In the genomic region with DNA sequence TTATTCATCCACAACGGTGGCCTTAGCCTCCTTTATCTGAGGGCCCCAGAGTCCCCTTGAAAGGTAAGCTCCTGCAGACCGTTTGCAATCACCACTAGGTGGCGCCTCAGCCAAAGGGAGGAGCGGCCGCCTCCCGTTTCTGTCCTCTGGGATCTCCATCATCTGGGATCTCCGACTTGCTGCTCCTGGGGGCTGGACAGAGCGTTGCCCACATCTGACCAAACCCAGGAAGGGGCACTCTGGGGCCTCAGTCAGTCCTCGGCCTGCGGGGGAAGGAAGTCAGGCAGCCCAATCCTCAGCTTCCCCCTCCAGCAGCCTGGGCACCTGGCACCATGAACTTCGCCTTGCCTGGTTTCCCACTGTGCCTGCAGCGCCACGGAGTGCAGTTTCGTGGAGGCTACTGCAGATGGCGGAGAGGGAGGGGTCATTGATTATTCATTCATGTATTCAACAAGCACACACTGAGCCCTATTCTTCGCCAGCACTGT, we compare ENCODE assay signal across 8 cellular contexts. TPM values are rescaled to one million over a fixed set of nuclear protein-coding genes. Genes with fewer than 3 reads are reported as not detected.
DNase-seq lines count a peak whose midpoint lies in the region; ATAC-seq and TF ChIP-seq lines count a peak whose summit lies in the region.

No MANE protein-coding gene starts in this region.

- no peaks in the 10 kb centered on the region for H3K9me3 Mint-ChIP-seq in activated CD8-positive, alpha-beta T cell treated with anti-CD3 and anti-CD28 coated beads for 36 hours
- no peaks in the 10 kb centered on the region for H3K9me3 Mint-ChIP-seq in effector memory CD8-positive, alpha-beta T cell
- H3K9me3 Mint-ChIP-seq in stimulated activated memory B cell treated with anti-CD40 and anti-IgM and Interleukin-4, amounts not matched to agents 10 μg/mL and 1 μg/mL and 100 μg/mL, for 72 hours: no peaks in the 10 kb centered on the region

- no peaks in the 10 kb centered on the region for H3K27me3 ChIP-seq in H7 (ENCODE audit: control insufficient read depth, insufficient read depth, low read length)

- H3K27ac Mint-ChIP-seq in activated CD8-positive, alpha-beta T cell treated with anti-CD3 and anti-CD28 coated beads for 36 hours: no peak overlapping the region
- H3K27ac Mint-ChIP-seq in effector memory CD8-positive, alpha-beta T cell: no peak overlapping the region
- no peak overlapping the region for H3K27ac Mint-ChIP-seq in stimulated activated memory B cell treated with anti-CD40 and anti-IgM and Interleukin-4, amounts not matched to agents 10 μg/mL and 1 μg/mL and 100 μg/mL, for 72 hours

- peak; percentile 77 for ATAC-seq in activated CD8-positive, alpha-beta T cell treated with anti-CD3 and anti-CD28 coated beads for 36 hours
- ATAC-seq in effector memory CD8-positive, alpha-beta T cell (replicated peaks): peak; percentile 70
- ATAC-seq in stimulated activated memory B cell treated with anti-CD40 and anti-IgM and Interleukin-4, amounts not matched to agents 10 μg/mL and 1 μg/mL and 100 μg/mL, for 72 hours: peak; percentile 55
- ATAC-seq in HG02884 (IDR thresholded peaks at IDR 0.05; ENCODE audit: unreplicated experiment): no peak

- CTCF ChIA-PET in activated CD8-positive, alpha-beta T cell treated with anti-CD3 and anti-CD28 coated beads for 36 hours (lab: Charles Lee): interaction anchor here (0.6 to 24.5 kb wide), 62 partner anchors 9 to 406 kb away, joined by 3 to 942 read pairs (median 3); a partner anchor contains a TSS

- intact Hi-C loops in activated CD8-positive, alpha-beta T cell treated with anti-CD3 and anti-CD28 coated beads for 36 hours (cut with micrococcal nuclease): no loop called here

- no peak overlapping the region for H3K4me3 Mint-ChIP-seq in activated CD8-positive, alpha-beta T cell treated with anti-CD3 and anti-CD28 coated beads for 36 hours
- H3K4me3 Mint-ChIP-seq in effector memory CD8-positive, alpha-beta T cell: no peak overlapping the region
- H3K4me3 Mint-ChIP-seq in stimulated activated memory B cell treated with anti-CD40 and anti-IgM and Interleukin-4, amounts not matched to agents 10 μg/mL and 1 μg/mL and 100 μg/mL, for 72 hours: no peak overlapping the region

- no peaks in the 10 kb centered on the region for H3K27me3 Mint-ChIP-seq in activated CD8-positive, alpha-beta T cell treated with anti-CD3 and anti-CD28 coated beads for 36 hours
- H3K27me3 Mint-ChIP-seq in effector memory CD8-positive, alpha-beta T cell: peaks cover 0 to 7% of the 10 kb centered on the region in 2 donors
- H3K27me3 Mint-ChIP-seq in stimulated activated memory B cell treated with anti-CD40 and anti-IgM and Interleukin-4, amounts not matched to agents 10 μg/mL and 1 μg/mL and 100 μg/mL, for 72 hours: peaks cover 8% of the 10 kb centered on the region

- peak; percentile 93 for TF ChIP-seq CTCF in activated CD8-positive, alpha-beta T cell treated with anti-CD3 and anti-CD28 coated beads for 36 hours (IDR thresholded peaks at IDR 0.05)

- POLR2A ChIA-PET in activated CD8-positive, alpha-beta T cell treated with anti-CD3 and anti-CD28 coated beads for 36 hours (lab: Charles Lee): interaction anchor here (1.2 to 1.5 kb wide), 2 partner anchors 9 to 177 kb away, joined by 7 read pairs; no protein-coding TSS in a partner anchor

- H3K36me3 Mint-ChIP-seq in activated CD8-positive, alpha-beta T cell treated with anti-CD3 and anti-CD28 coated beads for 36 hours (ENCODE audit: low read depth): no peaks in the 10 kb centered on the region
- H3K36me3 Mint-ChIP-seq in effector memory CD8-positive, alpha-beta T cell (ENCODE audit: insufficient read depth): peaks cover 13% of the 10 kb centered on the region
- H3K36me3 Mint-ChIP-seq in stimulated activated memory B cell treated with anti-CD40 and anti-IgM and Interleukin-4, amounts not matched to agents 10 μg/mL and 1 μg/mL and 100 μg/mL, for 72 hours: no peaks in the 10 kb centered on the region

- no peak overlapping the region for H3K4me3 ChIP-seq in H7 (ENCODE audit: insufficient read depth, low read depth, low read length)

- no peaks in the 10 kb centered on the region for H3K4me1 Mint-ChIP-seq in activated CD8-positive, alpha-beta T cell treated with anti-CD3 and anti-CD28 coated beads for 36 hours (ENCODE audit: low read depth)
- H3K4me1 Mint-ChIP-seq in effector memory CD8-positive, alpha-beta T cell (ENCODE audit: low read depth in 2 of 2): peaks cover 8 to 15% of the 10 kb centered on the region in 2 donors
- H3K4me1 Mint-ChIP-seq in stimulated activated memory B cell treated with anti-CD40 and anti-IgM and Interleukin-4, amounts not matched to agents 10 μg/mL and 1 μg/mL and 100 μg/mL, for 72 hours: peaks cover 9% of the 10 kb centered on the region

- H3K36me3 ChIP-seq in H7 (replicated peaks; ENCODE audit: control insufficient read depth, insufficient read depth, low read length): no peaks in the 10 kb centered on the region

- DNase-seq in C1 segment of cervical spinal cord (lab: John Stamatoyannopoulos, UW): peak in 13 of 14 donors; percentile 29 to 88 (median 78)
- peak; percentile 93 for DNase-seq in H7
- DNase-seq in NCI-H526 (lab: John Stamatoyannopoulos, UW): peak; percentile 87 to 95
- DNase-seq in activated CD8-positive, alpha-beta T cell treated with anti-CD3 and anti-CD28 coated beads for 36 hours: peak; percentile 65
- DNase-seq in effector memory CD8-positive, alpha-beta T cell: peak; percentile 53 to 58 (median 54)
- DNase-seq in middle frontal gyrus (ENCODE audit: extremely low spot score, low spot score): peak; percentile 77

RNA-seq across cellular contexts. Expression of a gene that starts 23.5 kb away (rescaled TPM):
- 34.6 and 46.9 TPM in 2 replicates for total RNA-seq in H7 (2014; rRNA removed; shearing (Covaris generic))
- total RNA-seq in activated CD8-positive, alpha-beta T cell treated with anti-CD3 and anti-CD28 coated beads for 36 hours: 10 to 100 TPM; 15.2 to 17.5 TPM
